ENCODE assay signal across 31 cellular contexts in the genomic region with DNA sequence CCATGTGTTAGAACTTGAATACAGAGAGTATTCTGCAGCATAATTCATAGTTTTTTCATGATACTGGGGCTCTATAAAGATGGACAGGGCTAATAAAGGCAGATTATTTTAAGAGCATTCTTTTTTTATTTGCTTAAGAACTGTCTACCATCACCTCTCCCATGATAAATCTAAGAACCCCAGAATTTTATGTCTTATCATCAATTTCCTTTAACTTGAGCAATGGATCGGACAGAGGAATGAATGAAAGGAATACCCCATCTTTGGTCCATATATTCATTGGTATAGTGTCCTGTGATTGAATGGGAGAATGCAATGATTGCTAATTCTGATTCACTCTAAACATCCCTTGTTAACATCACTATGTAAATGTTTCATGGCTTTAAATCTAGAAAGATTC.
DNase-seq lines count a peak whose midpoint lies in the region; ATAC-seq, FAIRE-seq and TF ChIP-seq lines count a peak whose summit lies in the region.
"Had no signal": no experiment of that assay in that cellular context is flagged by ENCODE, and none has a peak within 500 bp of the region (broad histone marks: within the 10 kb centered on the region; RNA-seq: fewer than 3 reads in every experiment).

No MANE protein-coding gene starts in this region.

- H4K20me1 ChIP-seq in HepG2 (ENCODE audit: insufficient read depth, low read length) (no peaks in the 10 kb centered on the region), K562 (replicated peaks; ENCODE audit: control insufficient read depth, insufficient read depth, low read length) (no peaks in the 10 kb centered on the region)
- H4K20me1 ChIP-seq: BLaER1; BLaER1 treated with 17β-estradiol and CSF1 and Interleukin-3, amounts not matched to agents 10 nM and 100 nM had no signal

- H3K4me3 ChIP-seq in HepG2 (replicated peaks in 1 of 3; ENCODE audit: insufficient read depth in 1 of 3, low read depth in 2 of 3, low read length in 3 of 3) (no peak overlapping the region), right lobe of liver (no peak overlapping the region), A549 (no peak overlapping the region), K562 (no peak overlapping the region)
- H3K4me3 ChIP-seq: BLaER1; BLaER1 treated with 17β-estradiol and CSF1 and Interleukin-3, amounts not matched to agents 10 nM and 100 nM had no signal

- ATAC-seq in HepG2 (no peak), right lobe of liver (no peak), A549 (no peak), K562 (no peak), GM18867 (IDR thresholded peaks at IDR 0.05; ENCODE audit: unreplicated experiment) (no peak)
- ATAC-seq: CD8-positive, alpha-beta T cell had no signal

- H3K4me2 ChIP-seq in HepG2 (ENCODE audit: low read depth, low read length) (no peak overlapping the region), A549 (no peak overlapping the region), K562 (ENCODE audit: insufficient read depth, low read length) (no peak overlapping the region)
- H3K4me2 ChIP-seq: BLaER1; BLaER1 treated with 17β-estradiol and CSF1 and Interleukin-3, amounts not matched to agents 10 nM and 100 nM had no signal

- TF ChIP-seq EP300 in HepG2 (IDR thresholded peaks at IDR 0.05; ENCODE audit: low read depth in 2 of 2, low read length in 2 of 2) (no peak), HepG2 (CRISPR knock-in tag; IDR thresholded peaks at IDR 0.05; ENCODE audit: borderline replicate concordance) (no peak), A549 (IDR thresholded peaks at IDR 0.05) (no peak), K562 (IDR thresholded peaks at IDR 0.05; ENCODE audit: low read length) (no peak)

- no peaks in the 10 kb centered on the region for H3K36me3 ChIP-seq in HepG2 (replicated peaks in 1 of 2; ENCODE audit: control insufficient read depth in 1 of 2, insufficient read depth in 2 of 2, low read length in 2 of 2)
- H3K36me3 ChIP-seq in right lobe of liver: no peaks in the 10 kb centered on the region
- H3K36me3 ChIP-seq in K562 (ENCODE audit: control insufficient read depth, insufficient read depth, low read length): no peaks in the 10 kb centered on the region
- H3K36me3 ChIP-seq: BE2C; BLaER1; BLaER1 treated with 17β-estradiol and CSF1 and Interleukin-3, amounts not matched to agents 10 nM and 100 nM had no signal

- TF ChIP-seq CTCF in HepG2 (CRISPR knock-in tag; IDR thresholded peaks at IDR 0.05) (no peak), right lobe of liver (IDR thresholded peaks at IDR 0.05) (no peak), A549 (IDR thresholded peaks at IDR 0.05) (no peak), K562 (IDR thresholded peaks at IDR 0.05 in 2 of 3, conservative IDR thresholded peaks at IDR 0.05 in 1 of 3; ENCODE audit: insufficient read depth in 2 of 3, low read depth in 1 of 3, low read length in 3 of 3) (no peak)

- 0% methylated on average over 1 of the region's 1 CpG for WGBS in HepG2 (ENCODE audit: low lambda C conversion rate)
- 33% methylated on average over 1 of the region's 1 CpG for WGBS in right lobe of liver (ENCODE audit: insufficient coverage, low coverage, low lambda C conversion rate, missing lambda C conversion rate)
- WGBS in A549 (ENCODE audit: missing lambda C conversion rate): 11% methylated on average over 1 of the region's 1 CpG
- 0% methylated on average over 1 of the region's 1 CpG for WGBS in K562 (ENCODE audit: insufficient coverage, low coverage, missing lambda C conversion rate)

- no peak overlapping the region for H3K27ac ChIP-seq in HepG2 (ENCODE audit: extremely low read length, insufficient read depth, low read length)
- no peak overlapping the region for H3K27ac ChIP-seq in right lobe of liver
- no peak overlapping the region for H3K27ac ChIP-seq in A549
- no peak overlapping the region for H3K27ac ChIP-seq in K562 (ENCODE audit: extremely low read depth, low read depth, low read length)
- H3K27ac ChIP-seq: 22Rv1; BLaER1; BLaER1 treated with 17β-estradiol and CSF1 and Interleukin-3, amounts not matched to agents 10 nM and 100 nM; C4-2B had no signal

- no peak for TF ChIP-seq RAD21 in HepG2 (CRISPR knock-in tag; IDR thresholded peaks at IDR 0.05)
- TF ChIP-seq RAD21 in A549 (conservative IDR thresholded peaks at IDR 0.05 in 1 of 2, IDR thresholded peaks at IDR 0.05 in 1 of 2): no peak
- TF ChIP-seq RAD21 in K562 (CRISPR knock-in tag; conservative IDR thresholded peaks at IDR 0.05 in 1 of 2, IDR thresholded peaks at IDR 0.05 in 1 of 2): no peak

- intact Hi-C loops in HepG2 (cut with micrococcal nuclease; ENCODE audit: unreplicated experiment): no loop called here
- intact Hi-C loops in right lobe of liver (cut with DNase I): no loop called here
- intact Hi-C loops in K562 (cut with micrococcal nuclease): no loop called here

- no peak overlapping the region for H3K9ac ChIP-seq in HepG2 (ENCODE audit: insufficient read depth, low read depth, low read length)
- H3K9ac ChIP-seq in K562 (ENCODE audit: insufficient read depth in 1 of 2, low read depth in 2 of 2, low read length in 2 of 2): no peak overlapping the region
- H3K9ac ChIP-seq: BLaER1; BLaER1 treated with 17β-estradiol and CSF1 and Interleukin-3, amounts not matched to agents 10 nM and 100 nM had no signal

- H2AFZ ChIP-seq in HepG2 (ENCODE audit: low read length) (no peak overlapping the region), K562 (ENCODE audit: low read depth, low read length) (no peak overlapping the region)

- no peak for FAIRE-seq in HepG2 (lab: Jason Lieb, UNC)
- no peak for FAIRE-seq in A549 (lab: Jason Lieb, UNC)
- FAIRE-seq in K562 (lab: Jason Lieb, UNC): no peak
- FAIRE-seq: D721Med had no signal

- no peak for DNase-seq in HepG2 (ENCODE audit: low spot score)
- no peak for DNase-seq in right lobe of liver
- DNase-seq in A549 (ENCODE audit: low read depth in 1 of 2, low spot score in 1 of 2): no peak
- DNase-seq in K562 (ENCODE audit: extremely low read depth in 1 of 4, low spot score in 3 of 4): no peak
- no peak for DNase-seq in activated effector memory CD4-positive, alpha-beta T cell treated with Interleukin-2 at 50 U/mL for 16 hours
- DNase-seq: 8988T; ACHN; AML-193; BE2C; C1 segment of cervical spinal cord; Caco-2; Calu3; CD4-positive, alpha-beta memory T cell; CD4-positive, alpha-beta T cell; CD4-positive, CD25-positive, alpha-beta regulatory T cell; CD8-positive, alpha-beta memory T cell; CD8-positive, alpha-beta T cell; COR-L47; DMS 273 treated with DMSO at 0.1 percent for 48 hours; DMS153; DMS53; DMS79; DMS79 treated with DMSO at 0.1 percent for 48 hours; DND-41; EL had no signal

- POLR2A ChIA-PET in HepG2 (lab: Yijun Ruan, JAX): no interaction called here
- POLR2A ChIA-PET in A549 (lab: Yijun Ruan, JAX): no interaction called here
- POLR2A ChIA-PET in K562 (lab: Yijun Ruan, JAX): no interaction called here

- CTCF ChIA-PET in HepG2 (lab: Yijun Ruan, JAX; ENCODE audit: low intra/inter-chr PET ratio, low total read pairs) (no interaction called here), A549 (lab: Yijun Ruan, JAX) (no interaction called here), K562 (lab: Yijun Ruan, JAX; ENCODE audit: low intra/inter-chr PET ratio) (no interaction called here)

- H3K79me2 ChIP-seq in HepG2 (ENCODE audit: insufficient read depth, low read length) (no peaks in the 10 kb centered on the region), K562 (ENCODE audit: control insufficient read depth, insufficient read depth, low read length) (no peaks in the 10 kb centered on the region)

- in situ Hi-C loops in HepG2 (cut with HindIII; ENCODE audit: extremely low pct_ligation_motif_present, low pct_unique_long_range_greater_than_20kb): no loop called here
- in situ Hi-C loops in K562 (cut with MboI): no loop called here

- H3K9me3 ChIP-seq in HepG2 (ENCODE audit: low read length): no peaks in the 10 kb centered on the region
- no peaks in the 10 kb centered on the region for H3K9me3 ChIP-seq in right lobe of liver
- H3K9me3 ChIP-seq in A549: no peaks in the 10 kb centered on the region
- no peaks in the 10 kb centered on the region for H3K9me3 ChIP-seq in K562 (replicated peaks; ENCODE audit: control insufficient read depth, insufficient read depth, low read depth, low read length)
- H3K9me3 ChIP-seq: BE2C, Caco-2 had no signal

- H3K4me1 ChIP-seq in HepG2 (ENCODE audit: insufficient read depth, low read length) (no peaks in the 10 kb centered on the region), right lobe of liver (no peaks in the 10 kb centered on the region), A549 (no peaks in the 10 kb centered on the region), K562 (replicated peaks in 1 of 2; ENCODE audit: control insufficient read depth in 2 of 2, insufficient read depth in 2 of 2, low read length in 2 of 2) (no peaks in the 10 kb centered on the region)
- H3K4me1 ChIP-seq: BLaER1; BLaER1 treated with 17β-estradiol and CSF1 and Interleukin-3, amounts not matched to agents 10 nM and 100 nM; Caco-2 had no signal

- BruUV-seq in HepG2 (replicated peaks; lab: Mats Ljungman, UMichigan): no TSS peak
- no TSS peak for BruUV-seq in K562 (replicated peaks; lab: Mats Ljungman, UMichigan)

- no peaks in the 10 kb centered on the region for H3K9me1 ChIP-seq in K562 (ENCODE audit: control insufficient read depth, insufficient read depth, low read length)

- TF ChIP-seq POLR2A in HepG2 (IDR thresholded peaks at IDR 0.05; ENCODE audit: insufficient read depth in 1 of 2, low read depth in 2 of 2, low read length in 2 of 2) (no peak), right lobe of liver (IDR thresholded peaks at IDR 0.05) (no peak), A549 (IDR thresholded peaks at IDR 0.05; ENCODE audit: low read length) (no peak), K562 (conservative IDR thresholded peaks at IDR 0.05) (no peak)

- no peaks in the 10 kb centered on the region for H3K27me3 ChIP-seq in HepG2 (ENCODE audit: control insufficient read depth in 1 of 2, insufficient read depth in 2 of 2, low read length in 2 of 2)
- no peaks in the 10 kb centered on the region for H3K27me3 ChIP-seq in right lobe of liver
- H3K27me3 ChIP-seq in K562 (ENCODE audit: control insufficient read depth in 2 of 2, insufficient read depth in 2 of 2, low read length in 2 of 2): no peaks in the 10 kb centered on the region
- H3K27me3 ChIP-seq: BE2C; BLaER1; BLaER1 treated with 17β-estradiol and CSF1 and Interleukin-3, amounts not matched to agents 10 nM and 100 nM had no signal

TF ChIP-seq in HepG2, 621 proteins besides CTCF, POLR2A, EP300 and RAD21 (continues in another document):
- TF ChIP-seq MAFK (conservative IDR thresholded peaks at IDR 0.05 in 1 of 2, IDR thresholded peaks at IDR 0.05 in 1 of 2; ENCODE audit: low read length in 2 of 2) (0 out of 4 replicates have a peak, but pooled peaks have one; percentile 18 to 55), MAFF (IDR thresholded peaks at IDR 0.05; ENCODE audit: low read depth, low read length) (0 out of 2 replicates have a peak, but pooled peaks have one; percentile 9)

TF ChIP-seq in A549, 52 proteins besides CTCF, POLR2A, EP300 and RAD21:
- TF ChIP-seq RCOR1 (IDR thresholded peaks at IDR 0.05; ENCODE audit: low read depth, low read length) (no peak), MAFK (IDR thresholded peaks at IDR 0.05; ENCODE audit: partially characterized antibody) (peak; percentile 53), RFX5 (IDR thresholded peaks at IDR 0.05) (no peak)

TF ChIP-seq in K562, 482 proteins besides CTCF, POLR2A, EP300 and RAD21:
- TF ChIP-seq C11orf30 (IDR thresholded peaks at IDR 0.05; ENCODE audit: low read depth) (peak; percentile 11; the same call in 1 of the 2 replicates), ZNF316 (IDR thresholded peaks at IDR 0.05) (peak; percentile 43), HDAC8 (tag; IDR thresholded peaks at IDR 0.05) (no peak)
